ENCODE assay signal across 26 cellular contexts in genomic region chr3:42631650-42632049, GRCh38. TPM values are rescaled to one million over a fixed set of nuclear protein-coding genes. Genes with fewer than 3 reads are reported as not detected.
DNase-seq lines count a peak whose midpoint lies in the region; ATAC-seq and TF ChIP-seq lines count a peak whose summit lies in the region.
"Had no signal": no experiment of that assay in that cellular context is flagged by ENCODE, and none has a peak within 500 bp of the region (broad histone marks: within the 10 kb centered on the region; RNA-seq: fewer than 3 reads in every experiment).

No MANE protein-coding gene starts in this region.

- H3K36me3 Mint-ChIP-seq in activated T-cell treated with anti-CD3 and anti-CD28 coated beads, Interleukin-2, amount 50 U/mL, for 72 hours (ENCODE audit: insufficient read depth in 2 of 2) = peaks cover 6 to 11% of the 10 kb centered on the region in 2 donors
- peaks cover 46% of the 10 kb centered on the region for H3K36me3 Mint-ChIP-seq in activated T-cell treated with anti-CD3 and anti-CD28 coated beads, Interleukin-2, amount 50 U/mL, for 4 hours (ENCODE audit: insufficient read depth)

- H3K9me3 Mint-ChIP-seq in activated T-cell treated with anti-CD3 and anti-CD28 coated beads, Interleukin-2, amount 50 U/mL, for 72 hours = no peaks in the 10 kb centered on the region
- H3K9me3 Mint-ChIP-seq in activated T-cell treated with anti-CD3 and anti-CD28 coated beads, Interleukin-2, amount 50 U/mL, for 4 hours = no peaks in the 10 kb centered on the region
- H3K9me3 Mint-ChIP-seq: activated CD4-positive, alpha-beta memory T cell treated with anti-CD3 and anti-CD28 coated beads for 36 hours; activated naive CD8-positive, alpha-beta T cell treated with anti-CD3 and anti-CD28 coated beads for 36 hours; type B pancreatic cell had no signal

- peak overlapping the region; percentile 6 for H3K27ac Mint-ChIP-seq in activated T-cell treated with anti-CD3 and anti-CD28 coated beads, Interleukin-2, amount 50 U/mL, for 72 hours
- H3K27ac Mint-ChIP-seq: activated CD4-positive, alpha-beta memory T cell treated with anti-CD3 and anti-CD28 coated beads for 36 hours; activated naive CD8-positive, alpha-beta T cell treated with anti-CD3 and anti-CD28 coated beads for 36 hours; type B pancreatic cell had no signal

- H4K20me1 ChIP-seq in IMR-90 (ENCODE audit: insufficient read depth, low read length) (peaks cover 3% of the 10 kb centered on the region; the same call in 1 of the 2 replicates), smooth muscle cell (ENCODE audit: low read depth) (peaks cover 56% of the 10 kb centered on the region)

- H3K36me3 ChIP-seq in IMR-90 (ENCODE audit: control insufficient read depth, insufficient read depth, low read length) = peaks cover 29% of the 10 kb centered on the region
- H3K36me3 ChIP-seq in smooth muscle cell (ENCODE audit: low read depth) = peaks cover 28% of the 10 kb centered on the region

- H3K56ac ChIP-seq in IMR-90 (ENCODE audit: extremely low read depth, insufficient read depth, low read length) = no peak overlapping the region

- DNase-seq in activated T-cell treated with anti-CD3 and anti-CD28 coated beads, Interleukin-2, amount 50 U/mL, for 72 hours = no peak
- no peak for DNase-seq in activated T-cell treated with anti-CD3 and anti-CD28 coated beads, Interleukin-2, amount 50 U/mL, for 4 hours
- no peak for DNase-seq in IMR-90
- DNase-seq in smooth muscle cell (lab: John Stamatoyannopoulos, UW; ENCODE audit: unreplicated experiment) = no peak
- DNase-seq in NCI-H1092 (lab: John Stamatoyannopoulos, UW) = no peak
- DNase-seq in activated effector memory CD4-positive, alpha-beta T cell treated with anti-CD3 and anti-CD28 coated beads, Interleukin-2, amount 50 U/mL, for 16 hours = no peak
- no peak for DNase-seq in germinal center (ENCODE audit: low spot score)
- DNase-seq: activated CD4-positive, alpha-beta memory T cell treated with anti-CD3 and anti-CD28 coated beads for 36 hours; activated naive CD8-positive, alpha-beta T cell treated with anti-CD3 and anti-CD28 coated beads for 36 hours; activated T-cell treated with anti-CD3 and anti-CD28 coated beads, Interleukin-2, amount 50 U/mL, for 1 hour; effector memory CD4-positive, alpha-beta T cell; left colon; MM.1S; NCI-H146; NCI-H2171; NCI-H524; right cardiac atrium; stimulated activated CD4-positive, alpha-beta T cell treated with anti-CD3 and anti-CD28 coated beads, Interleukin-12 subunit alpha, Interleukin-12 subunit beta, amount 100 ng/mL, for 4 hours; WERI-Rb-1 had no signal

- 0 out of 2 replicates have a peak, but pooled peaks cover 3% of the 10 kb centered on the region for H3K9me1 ChIP-seq in IMR-90 (ENCODE audit: insufficient read depth, low read length)

- POLR2A ChIA-PET in IMR-90 (lab: Charles Lee; ENCODE audit: unreplicated experiment) = no interaction called here

- H3K4me1 Mint-ChIP-seq in activated T-cell treated with anti-CD3 and anti-CD28 coated beads, Interleukin-2, amount 50 U/mL, for 72 hours (ENCODE audit: low read depth) = peaks cover 23% of the 10 kb centered on the region
- H3K4me1 Mint-ChIP-seq in activated T-cell treated with anti-CD3 and anti-CD28 coated beads, Interleukin-2, amount 50 U/mL, for 4 hours (ENCODE audit: low read depth) = peaks cover 15% of the 10 kb centered on the region

- no peaks in the 10 kb centered on the region for H3K9me3 ChIP-seq in IMR-90 (ENCODE audit: control insufficient read depth, insufficient read depth, low read length)
- H3K9me3 ChIP-seq in smooth muscle cell (replicated peaks; ENCODE audit: low read depth) = no peaks in the 10 kb centered on the region

- no peak for TF ChIP-seq RAD21 in IMR-90 (IDR thresholded peaks at IDR 0.05; ENCODE audit: low read length)

- no peak overlapping the region for H3K4me2 ChIP-seq in IMR-90 (ENCODE audit: low read depth, low read length)
- H3K4me2 ChIP-seq in smooth muscle cell = no peak overlapping the region

- no peak overlapping the region for H4K91ac ChIP-seq in IMR-90 (ENCODE audit: insufficient read depth, low read depth, low read length)

- H3K4ac ChIP-seq in IMR-90 (ENCODE audit: low read depth, low read length) = no peak overlapping the region

- peaks cover 8% of the 10 kb centered on the region for H3K4me1 ChIP-seq in IMR-90 (ENCODE audit: control insufficient read depth, insufficient read depth, low read length)
- no peaks in the 10 kb centered on the region for H3K4me1 ChIP-seq in smooth muscle cell (ENCODE audit: low read depth)

- H3K23ac ChIP-seq in IMR-90 (ENCODE audit: low read depth, low read length) = peak overlapping the region; percentile 60; the same call in 1 of the 2 replicates

- H3K18ac ChIP-seq in IMR-90 (ENCODE audit: low read depth, low read length) = no peak overlapping the region

- no TSS peak for BruUV-seq in IMR-90 (replicated peaks; lab: Mats Ljungman, UMichigan)

- no peak overlapping the region for H2AK5ac ChIP-seq in IMR-90 (ENCODE audit: low read depth, low read length)

- TF ChIP-seq CTCF in IMR-90 (conservative IDR thresholded peaks at IDR 0.05; ENCODE audit: low read depth, low read length) (no peak), smooth muscle cell (IDR thresholded peaks at IDR 0.05; ENCODE audit: borderline replicate concordance, insufficient read depth, poor library complexity, severe bottlenecking) (no peak)

- H3F3A ChIP-seq in smooth muscle cell (ENCODE audit: low read depth) = peaks cover 4% of the 10 kb centered on the region

- H3K79me2 ChIP-seq in smooth muscle cell (ENCODE audit: low read depth) = peaks cover 20% of the 10 kb centered on the region

- no peak overlapping the region for H2BK120ac ChIP-seq in IMR-90 (ENCODE audit: low read depth, low read length)

- WGBS in IMR-90 (ENCODE audit: extremely low coverage in 2 of 2, insufficient read length in 1 of 2), 2 experiments = no CpG with 5 or more reads among the region's 1 CpG
- 100% methylated on average over 1 of the region's 1 CpG for WGBS in smooth muscle cell (ENCODE audit: low lambda C conversion rate)

- dilution Hi-C loops in IMR-90 (cut with HindIII; ENCODE audit: low sequenced_read_pairs, unreplicated experiment) = no loop called here

- no peak overlapping the region for H4K5ac ChIP-seq in IMR-90 (ENCODE audit: low read depth, low read length)

- H3K27me3 ChIP-seq in IMR-90 (ENCODE audit: control insufficient read depth, insufficient read depth, low read length) (no peaks in the 10 kb centered on the region), smooth muscle cell (ENCODE audit: low read depth) (no peaks in the 10 kb centered on the region)

- H3K27ac ChIP-seq in IMR-90 (ENCODE audit: insufficient read depth, low read length) (no peak overlapping the region), smooth muscle cell (ENCODE audit: low read depth) (peak overlapping the region; percentile 18)
- H3K27ac ChIP-seq: WERI-Rb-1 had no signal

- TF ChIP-seq POLR2A in IMR-90 (IDR thresholded peaks at IDR 0.05; ENCODE audit: low read depth, low read length) = no peak

- no peak overlapping the region for H2BK5ac ChIP-seq in IMR-90 (ENCODE audit: low read depth, low read length, poor library complexity, severe bottlenecking)

- H3K4me3 ChIP-seq in IMR-90 (ENCODE audit: insufficient read depth, low read depth, low read length) = no peak overlapping the region
- H3K4me3 ChIP-seq in smooth muscle cell = no peak overlapping the region
- H3K4me3 ChIP-seq: K562 had no signal

- H3K79me1 ChIP-seq in IMR-90 (ENCODE audit: low read depth in 1 of 2, low read length in 2 of 2) = peaks cover 4 to 26% of the 10 kb centered on the region in 2 experiments; a peak in 3 of 4 replicates

- H4K8ac ChIP-seq in IMR-90 (ENCODE audit: low read depth in 2 of 2, low read length in 2 of 2) = no peak overlapping the region

- CTCF ChIA-PET in IMR-90 (lab: Yijun Ruan, JAX) = interaction anchor here (0.7 kb wide), 1 partner anchor 82 kb away, joined by 5 read pairs; no protein-coding TSS in a partner anchor

- H2BK15ac ChIP-seq in IMR-90 (ENCODE audit: low read depth, low read length) = no peak overlapping the region

- no peak overlapping the region for H2AK9ac ChIP-seq in IMR-90 (replicated peaks; ENCODE audit: low read depth, low read length, poor library complexity)

- in situ Hi-C loops in IMR-90 (cut with MboI; ENCODE audit: low sequenced_read_pairs) = no loop called here

- H3K14ac ChIP-seq in IMR-90 (replicated peaks; ENCODE audit: low read depth, low read length) = no peak overlapping the region; the same call in 1 of the 2 replicates

- H3K27me3 Mint-ChIP-seq in activated T-cell treated with anti-CD3 and anti-CD28 coated beads, Interleukin-2, amount 50 U/mL, for 72 hours (ENCODE audit: low read depth) = no peaks in the 10 kb centered on the region
- no peaks in the 10 kb centered on the region for H3K27me3 Mint-ChIP-seq in activated T-cell treated with anti-CD3 and anti-CD28 coated beads, Interleukin-2, amount 50 U/mL, for 4 hours (ENCODE audit: low read depth)
- H3K27me3 Mint-ChIP-seq: activated CD4-positive, alpha-beta memory T cell treated with anti-CD3 and anti-CD28 coated beads for 36 hours; activated naive CD8-positive, alpha-beta T cell treated with anti-CD3 and anti-CD28 coated beads for 36 hours; type B pancreatic cell had no signal

- ATAC-seq in activated T-cell treated with anti-CD3 and anti-CD28 coated beads, Interleukin-2, amount 50 U/mL, for 72 hours (replicated peaks in 1 of 2) = no peak
- ATAC-seq in activated T-cell treated with anti-CD3 and anti-CD28 coated beads, Interleukin-2, amount 50 U/mL, for 4 hours = no peak
- ATAC-seq in IMR-90 (ENCODE audit: low read depth) (no peak), esophagus mucosa (peak; percentile 37)
- ATAC-seq: K562, left colon, right cardiac atrium had no signal

- H3K9ac ChIP-seq in IMR-90 (ENCODE audit: low read depth, low read length) (no peak overlapping the region), smooth muscle cell (ENCODE audit: low read depth) (no peak overlapping the region)

- no peak overlapping the region for H3K4me3 Mint-ChIP-seq in activated T-cell treated with anti-CD3 and anti-CD28 coated beads, Interleukin-2, amount 50 U/mL, for 72 hours
- no peak overlapping the region for H3K4me3 Mint-ChIP-seq in activated T-cell treated with anti-CD3 and anti-CD28 coated beads, Interleukin-2, amount 50 U/mL, for 4 hours
- H3K4me3 Mint-ChIP-seq: activated CD4-positive, alpha-beta memory T cell treated with anti-CD3 and anti-CD28 coated beads for 36 hours; activated naive CD8-positive, alpha-beta T cell treated with anti-CD3 and anti-CD28 coated beads for 36 hours; type B pancreatic cell had no signal

- intact Hi-C loops in IMR-90 (cut with micrococcal nuclease) = no loop called here

- H2BK20ac ChIP-seq in IMR-90 (ENCODE audit: low read depth, low read length) = no peak overlapping the region

- H2AFZ ChIP-seq in IMR-90 (replicated peaks; ENCODE audit: low read length, poor library complexity) (no peak overlapping the region), smooth muscle cell (ENCODE audit: low read depth) (no peak overlapping the region)

RNA-seq across cellular contexts. Expression of gene ZBTB47, which starts 21.8 kb away (rescaled TPM):
- total RNA-seq in activated T-cell treated with anti-CD3 and anti-CD28 coated beads, Interleukin-2, amount 50 U/mL, for 72 hours = under 1 TPM; 0.55 to 0.69 TPM
- total RNA-seq in activated T-cell treated with anti-CD3 and anti-CD28 coated beads, Interleukin-2, amount 50 U/mL, for 4 hours = under 1 TPM; 0.26 to 0.79 (median 0.56) TPM
- total RNA-seq in IMR-90 (2012; rRNA removed) (9.7 and 10.9 TPM in 2 replicates), esophagus mucosa (3.7 TPM), smooth muscle cell (6.5 and 7.7 TPM in 2 replicates)
- polyA plus RNA-seq in IMR-90 (2012; rRNA removed) (16.8 and 17.3 TPM in 2 replicates), smooth muscle cell (4.6 TPM in 2 replicates)
- 7.1 and 19.6 TPM in 2 replicates for polyA plus RNA-seq in IMR-90 (2012; cell fraction: cytosol; rRNA removed)
- polyA plus RNA-seq in IMR-90 (2012; cell fraction: nucleus; rRNA removed; ENCODE audit: low replicate concordance) = 23.6 and 53.1 TPM in 2 replicates

RNA-seq across cellular contexts. Expression of gene NKTR, which starts 31.2 kb away (rescaled TPM):
- 100 to 1,000 TPM; 109 to 111 TPM for total RNA-seq in activated T-cell treated with anti-CD3 and anti-CD28 coated beads, Interleukin-2, amount 50 U/mL, for 72 hours
- total RNA-seq in activated T-cell treated with anti-CD3 and anti-CD28 coated beads, Interleukin-2, amount 50 U/mL, for 4 hours = 10 to 100 TPM; 44.2 to 48.1 (median 46.7) TPM
- total RNA-seq in IMR-90 (2012; rRNA removed) (24.0 and 51.4 TPM in 2 replicates), esophagus mucosa (25.4 TPM), smooth muscle cell (91.3 and 113 TPM in 2 replicates)
- polyA plus RNA-seq in IMR-90 (2012; rRNA removed) (20.0 and 30.7 TPM in 2 replicates), smooth muscle cell (37.1 and 82.3 TPM in 2 replicates)
- 1.4 and 2.1 TPM in 2 replicates for polyA plus RNA-seq in IMR-90 (2012; cell fraction: cytosol; rRNA removed)
- 15.7 and 154 TPM in 2 replicates for polyA plus RNA-seq in IMR-90 (2012; cell fraction: nucleus; rRNA removed; ENCODE audit: low replicate concordance)

RNA-seq across cellular contexts. Expression of gene SS18L2, which starts 41.0 kb away (rescaled TPM):
- total RNA-seq in activated T-cell treated with anti-CD3 and anti-CD28 coated beads, Interleukin-2, amount 50 U/mL, for 72 hours = 10 to 100 TPM; 58.1 to 72.2 TPM
- total RNA-seq in activated T-cell treated with anti-CD3 and anti-CD28 coated beads, Interleukin-2, amount 50 U/mL, for 4 hours = 10 to 100 TPM; 68.8 to 79.1 (median 72.6) TPM
- total RNA-seq in IMR-90 (2012; rRNA removed) (19.4 and 23.6 TPM in 2 replicates), esophagus mucosa (20.2 TPM), smooth muscle cell (24.5 and 54.2 TPM in 2 replicates)
- polyA plus RNA-seq in IMR-90 (2012; rRNA removed) (14.9 and 18.7 TPM in 2 replicates), smooth muscle cell (38.7 and 38.8 TPM in 2 replicates)
- 6.4 and 6.7 TPM in 2 replicates for polyA plus RNA-seq in IMR-90 (2012; cell fraction: cytosol; rRNA removed)
- polyA plus RNA-seq in IMR-90 (2012; cell fraction: nucleus; rRNA removed; ENCODE audit: low replicate concordance) = 1.5 and 10.1 TPM in 2 replicates

RNA-seq across cellular contexts. Expression of gene SEC22C, which starts 49.9 kb away (rescaled TPM):
- 10 to 100 TPM; 60.6 to 66.4 TPM for total RNA-seq in activated T-cell treated with anti-CD3 and anti-CD28 coated beads, Interleukin-2, amount 50 U/mL, for 72 hours
- 10 to 100 TPM; 32.0 to 35.3 (median 35.1) TPM for total RNA-seq in activated T-cell treated with anti-CD3 and anti-CD28 coated beads, Interleukin-2, amount 50 U/mL, for 4 hours
- 43.9 and 46.9 TPM in 2 replicates for total RNA-seq in IMR-90 (2012; rRNA removed)
- polyA plus RNA-seq in IMR-90 (2012; rRNA removed) = 19.9 and 24.0 TPM in 2 replicates
- polyA plus RNA-seq in IMR-90 (2012; cell fraction: cytosol; rRNA removed) = 11.0 and 11.6 TPM in 2 replicates
- polyA plus RNA-seq in IMR-90 (2012; cell fraction: nucleus; rRNA removed; ENCODE audit: low replicate concordance) = 8.1 and 22.9 TPM in 2 replicates
- 17.4 TPM for total RNA-seq in esophagus mucosa
- 52.2 and 70.5 TPM in 2 replicates for total RNA-seq in smooth muscle cell
- polyA plus RNA-seq in smooth muscle cell = 39.8 and 45.7 TPM in 2 replicates

RNA-seq across cellular contexts. Expression of gene KLHL40, which starts 53.7 kb away (rescaled TPM):
- total RNA-seq in activated T-cell treated with anti-CD3 and anti-CD28 coated beads, Interleukin-2, amount 50 U/mL, for 72 hours = not detected
- total RNA-seq in activated T-cell treated with anti-CD3 and anti-CD28 coated beads, Interleukin-2, amount 50 U/mL, for 4 hours = not detected
- total RNA-seq in IMR-90 (2012; rRNA removed) = not detected in 2 replicates
- not detected in 2 replicates for polyA plus RNA-seq in IMR-90 (2012; rRNA removed)
- polyA plus RNA-seq in IMR-90 (2012; cell fraction: cytosol; rRNA removed) = not detected in 2 replicates
- polyA plus RNA-seq in IMR-90 (2012; cell fraction: nucleus; rRNA removed; ENCODE audit: low replicate concordance) = not detected in 2 replicates
- not detected for total RNA-seq in esophagus mucosa
- total RNA-seq in smooth muscle cell = not detected in 2 replicates
- not detected in 2 replicates for polyA plus RNA-seq in smooth muscle cell
- total RNA-seq: activated CD4-positive, alpha-beta memory T cell treated with anti-CD3 and anti-CD28 coated beads for 36 hours; activated naive CD8-positive, alpha-beta T cell treated with anti-CD3 and anti-CD28 coated beads for 36 hours; fibroblast of lung; K562; left colon; RPMI7951; T-helper 2 cell treated with Interferon-gamma antibody and Interleukin-4, amounts not matched to agents 100 ng/mL and 5 ng/mL, for 36 hours had no signal
- polyA plus RNA-seq: BJ, fibroblast of lung, K562 had no signal
